ENCODE assay signal across 19 cellular contexts in the genomic region with DNA sequence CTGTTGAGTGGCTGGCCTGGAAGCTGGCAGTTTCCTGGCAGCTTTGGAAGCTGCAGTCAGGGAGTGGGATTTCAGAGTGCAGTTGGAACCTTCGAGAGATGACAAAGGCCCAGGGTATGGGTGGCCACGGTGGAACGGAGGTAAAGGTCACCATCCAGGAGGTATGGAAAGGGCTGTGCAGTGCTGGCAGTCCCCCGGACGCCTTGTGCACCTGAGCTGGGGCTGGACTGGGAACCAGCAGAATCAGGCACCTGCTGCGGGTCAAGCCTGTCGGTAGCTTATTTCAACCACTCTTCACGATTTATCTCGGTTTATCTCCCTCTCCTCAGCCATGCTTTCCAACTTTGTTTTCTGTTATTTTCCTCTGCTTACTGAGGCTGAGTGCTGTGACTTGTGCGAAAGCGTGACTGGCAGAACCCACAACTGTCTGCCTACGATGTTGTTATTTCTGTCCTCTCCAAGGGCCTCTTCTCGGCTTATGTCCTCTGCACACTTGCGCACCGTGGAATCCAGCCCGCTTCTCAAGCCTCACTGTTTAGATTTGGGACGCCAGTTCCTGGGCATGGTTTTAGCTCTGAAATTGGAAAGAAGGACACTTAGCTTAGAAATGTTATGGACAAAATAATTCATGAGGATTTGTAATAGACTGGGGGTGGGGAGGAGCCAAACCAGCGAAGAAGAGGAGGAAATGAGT.
"Had no signal": no experiment of that assay in that cellular context is flagged by ENCODE, and none has a peak within 500 bp of the region (broad histone marks: within the 10 kb centered on the region; RNA-seq: fewer than 3 reads in every experiment).

No MANE protein-coding gene starts in this region.

- H3K27me3 ChIP-seq: body of pancreas, pancreas had no signal

- ATAC-seq: activated CD4-positive, CD25-positive, alpha-beta regulatory T cell treated with anti-CD3 and anti-CD28 coated beads, Interleukin-2, amount 50 U/mL, for 24 hours; body of pancreas; left ventricle myocardium superior; pancreas; SK-N-SH treated with all-trans-retinoic acid at 6 μM for 48 hours had no signal

- H3K36me3 Mint-ChIP-seq: activated naive CD4-positive, alpha-beta T cell treated with anti-CD3 and anti-CD28 coated beads, Interleukin-2, amount 50 U/mL, for 72 hours had no signal

- H3K9me3 ChIP-seq: body of pancreas, esophagus muscularis mucosa, pancreas, transverse colon had no signal

- H3K4me1 ChIP-seq: pancreas had no signal

- DNase-seq: activated T-cell treated with anti-CD3 and anti-CD28 coated beads, Interleukin-2, amount 50 U/mL, for 24 hours; body of pancreas; central memory CD4-positive, alpha-beta T cell; effector CD4-positive, alpha-beta T cell; hippocampal formation; left ventricle myocardium superior; mesendoderm; pancreas; stimulated activated CD4-positive, alpha-beta T cell treated with anti-CD3 and anti-CD28 coated beads, Interleukin-2, amount 100 ng/mL, for 48 hours; stimulated activated naive CD4-positive, alpha-beta T cell; T-helper 1 cell; T1000; transverse colon had no signal

- H3K36me3 ChIP-seq: esophagus muscularis mucosa, pancreas, transverse colon had no signal

- H3K4me3 ChIP-seq: body of pancreas, coronary artery, esophagus muscularis mucosa, pancreas, transverse colon had no signal

- H3K27ac Mint-ChIP-seq: activated naive CD4-positive, alpha-beta T cell treated with anti-CD3 and anti-CD28 coated beads, Interleukin-2, amount 50 U/mL, for 72 hours; activated T-cell treated with anti-CD3 and anti-CD28 coated beads, Interleukin-2, amount 50 U/mL, for 24 hours had no signal

- H3K27ac ChIP-seq: body of pancreas, coronary artery, esophagus muscularis mucosa, pancreas, transverse colon had no signal

- H3K4me3 Mint-ChIP-seq: activated T-cell treated with anti-CD3 and anti-CD28 coated beads, Interleukin-2, amount 50 U/mL, for 24 hours had no signal

- FAIRE-seq: keratinocyte, pancreas had no signal

- H3K9me3 Mint-ChIP-seq: activated naive CD4-positive, alpha-beta T cell treated with anti-CD3 and anti-CD28 coated beads, Interleukin-2, amount 50 U/mL, for 72 hours; activated T-cell treated with anti-CD3 and anti-CD28 coated beads, Interleukin-2, amount 50 U/mL, for 24 hours had no signal
